ENCODE assay signal across 15 cellular contexts in genomic region chr14:65926935-65927700, GRCh38.
DNase-seq lines count a peak whose midpoint lies in the region; ATAC-seq and TF ChIP-seq lines count a peak whose summit lies in the region.
"Had no signal": no experiment of that assay in that cellular context is flagged by ENCODE, and none has a peak within 500 bp of the region (broad histone marks: within the 10 kb centered on the region; RNA-seq: fewer than 3 reads in every experiment).

No MANE protein-coding gene starts in this region.

- no peaks in the 10 kb centered on the region for H3K36me3 Mint-ChIP-seq in activated CD4-positive, alpha-beta T cell treated with anti-CD3 and anti-CD28 coated beads for 36 hours (ENCODE audit: low read depth)
- H3K36me3 Mint-ChIP-seq in activated T-helper 1 cell treated with anti-CD3 and anti-CD28 coated beads, Interleukin-12 subunit alpha, Interleukin-12 subunit beta, Interleukin-2, Interleukin-4 antibody, amounts not matched to agents 30 ng/mL and 10 ng/mL and 1 ng/mL, durations not matched to agents 14 hours and 24 hours and 36 hours (ENCODE audit: low read depth) = peaks cover 8% of the 10 kb centered on the region
- no peaks in the 10 kb centered on the region for H3K36me3 Mint-ChIP-seq in neural progenitor cell
- H3K36me3 Mint-ChIP-seq: mesothelial cell of epicardium had no signal

- no peaks in the 10 kb centered on the region for H3K27me3 ChIP-seq in neural progenitor cell

- H3K9me3 Mint-ChIP-seq in activated CD4-positive, alpha-beta T cell treated with anti-CD3 and anti-CD28 coated beads for 36 hours (ENCODE audit: low read depth) = no peaks in the 10 kb centered on the region
- no peaks in the 10 kb centered on the region for H3K9me3 Mint-ChIP-seq in activated T-helper 1 cell treated with anti-CD3 and anti-CD28 coated beads, Interleukin-12 subunit alpha, Interleukin-12 subunit beta, Interleukin-2, Interleukin-4 antibody, amounts not matched to agents 30 ng/mL and 10 ng/mL and 1 ng/mL, durations not matched to agents 14 hours and 24 hours and 36 hours
- H3K9me3 Mint-ChIP-seq in neural progenitor cell = peaks cover 6% of the 10 kb centered on the region
- H3K9me3 Mint-ChIP-seq: mesothelial cell of epicardium had no signal

- peak overlapping the region; percentile 20 for H3K4me2 ChIP-seq in neural progenitor cell

- H3K4me3 Mint-ChIP-seq in activated CD4-positive, alpha-beta T cell treated with anti-CD3 and anti-CD28 coated beads for 36 hours = no peak overlapping the region
- H3K4me3 Mint-ChIP-seq in activated T-helper 1 cell treated with anti-CD3 and anti-CD28 coated beads, Interleukin-12 subunit alpha, Interleukin-12 subunit beta, Interleukin-2, Interleukin-4 antibody, amounts not matched to agents 30 ng/mL and 10 ng/mL and 1 ng/mL, durations not matched to agents 14 hours and 24 hours and 36 hours = peak overlapping the region; percentile 50
- H3K4me3 Mint-ChIP-seq in neural progenitor cell = no peak overlapping the region
- H3K4me3 Mint-ChIP-seq: mesothelial cell of epicardium had no signal

- H2AFZ ChIP-seq in neural progenitor cell (replicated peaks) = peak overlapping the region; percentile 77
- H2AFZ ChIP-seq: parathyroid adenoma had no signal

- intact Hi-C loops in activated CD4-positive, alpha-beta T cell treated with anti-CD3 and anti-CD28 coated beads for 36 hours (cut with DNase I, micrococcal nuclease) = no loop called here
- intact Hi-C loops in activated T-helper 1 cell treated with anti-CD3 and anti-CD28 coated beads, Interleukin-12 subunit alpha, Interleukin-12 subunit beta, Interleukin-2, Interleukin-4 antibody, amounts not matched to agents 30 ng/mL and 10 ng/mL and 1 ng/mL, durations not matched to agents 14 hours and 24 hours and 36 hours (cut with micrococcal nuclease) = loop anchor here (5.0 kb wide), 3 partner anchors 35 to 290 kb away; no protein-coding TSS in a partner anchor

- DNase-seq in activated CD4-positive, alpha-beta T cell treated with anti-CD3 and anti-CD28 coated beads for 36 hours = no peak
- DNase-seq in activated CD4-positive, alpha-beta T cell treated with anti-CD3 and anti-CD28 coated beads for 4 hours = no peak
- DNase-seq in NCI-H146 (lab: John Stamatoyannopoulos, UW) (peak; percentile 60), neural progenitor cell (ENCODE audit: low spot score) (no peak), anterior cingulate cortex (lab: John Stamatoyannopoulos, UW) (no peak), NCI-H128 (lab: John Stamatoyannopoulos, UW; ENCODE audit: unreplicated experiment) (no peak), GM19238 (ENCODE audit: insufficient read length, low spot score) (no peak)
- DNase-seq in activated T-helper 1 cell treated with anti-CD3 and anti-CD28 coated beads, Interleukin-12 subunit alpha, Interleukin-12 subunit beta, Interleukin-2, Interleukin-4 antibody, amounts not matched to agents 30 ng/mL and 10 ng/mL and 1 ng/mL, durations not matched to agents 14 hours and 24 hours and 36 hours (ENCODE audit: low spot score) = no peak
- DNase-seq: NCI-H1694 had no signal

- CTCF ChIA-PET in activated CD4-positive, alpha-beta T cell treated with anti-CD3 and anti-CD28 coated beads for 36 hours (lab: Charles Lee) = interaction anchor here (0.5 to 3.1 kb wide), 11 partner anchors 11 to 721 kb away, joined by 3 to 17 read pairs (median 6); no protein-coding TSS in a partner anchor

- peaks cover 5% of the 10 kb centered on the region for H3K27me3 Mint-ChIP-seq in activated CD4-positive, alpha-beta T cell treated with anti-CD3 and anti-CD28 coated beads for 36 hours
- H3K27me3 Mint-ChIP-seq in activated T-helper 1 cell treated with anti-CD3 and anti-CD28 coated beads, Interleukin-12 subunit alpha, Interleukin-12 subunit beta, Interleukin-2, Interleukin-4 antibody, amounts not matched to agents 30 ng/mL and 10 ng/mL and 1 ng/mL, durations not matched to agents 14 hours and 24 hours and 36 hours (ENCODE audit: insufficient read depth) = peaks cover 4% of the 10 kb centered on the region
- no peaks in the 10 kb centered on the region for H3K27me3 Mint-ChIP-seq in neural progenitor cell (ENCODE audit: insufficient read depth, low read depth)

- H3K9ac ChIP-seq in neural progenitor cell = no peak overlapping the region
- H3K9ac ChIP-seq: parathyroid adenoma had no signal

- no peaks in the 10 kb centered on the region for H4K20me1 ChIP-seq in neural progenitor cell (ENCODE audit: low read depth)

- H3K79me2 ChIP-seq in neural progenitor cell (ENCODE audit: low read depth) = no peaks in the 10 kb centered on the region
- H3K79me2 ChIP-seq: parathyroid adenoma had no signal

- peaks cover 39% of the 10 kb centered on the region for H3K4me1 Mint-ChIP-seq in activated CD4-positive, alpha-beta T cell treated with anti-CD3 and anti-CD28 coated beads for 36 hours
- H3K4me1 Mint-ChIP-seq in activated T-helper 1 cell treated with anti-CD3 and anti-CD28 coated beads, Interleukin-12 subunit alpha, Interleukin-12 subunit beta, Interleukin-2, Interleukin-4 antibody, amounts not matched to agents 30 ng/mL and 10 ng/mL and 1 ng/mL, durations not matched to agents 14 hours and 24 hours and 36 hours (ENCODE audit: low read depth) = peaks cover 55% of the 10 kb centered on the region
- H3K4me1 Mint-ChIP-seq in neural progenitor cell = peaks cover 15% of the 10 kb centered on the region

- no peak overlapping the region for H3K4me3 ChIP-seq in neural progenitor cell
- H3K4me3 ChIP-seq: gastroesophageal sphincter, SK-N-MC, thoracic aorta had no signal

- no peaks in the 10 kb centered on the region for H3K36me3 ChIP-seq in neural progenitor cell
- H3K36me3 ChIP-seq: gastroesophageal sphincter, thoracic aorta had no signal

- no peak for ATAC-seq in activated CD4-positive, alpha-beta T cell treated with anti-CD3 and anti-CD28 coated beads for 36 hours
- ATAC-seq: gastroesophageal sphincter, HCT116 had no signal

- H3K27ac ChIP-seq in neural progenitor cell = no peak overlapping the region
- H3K27ac ChIP-seq: gastroesophageal sphincter, parathyroid adenoma, SK-N-MC, thoracic aorta had no signal

- H3K4me1 ChIP-seq in neural progenitor cell = peaks cover 23% of the 10 kb centered on the region
- H3K4me1 ChIP-seq: gastroesophageal sphincter, parathyroid adenoma had no signal

- no peaks in the 10 kb centered on the region for H3K9me3 ChIP-seq in neural progenitor cell (ENCODE audit: low read depth)
- H3K9me3 ChIP-seq: gastroesophageal sphincter, thoracic aorta had no signal

- peak overlapping the region; percentile 8 for H3K27ac Mint-ChIP-seq in activated CD4-positive, alpha-beta T cell treated with anti-CD3 and anti-CD28 coated beads for 36 hours
- H3K27ac Mint-ChIP-seq in activated T-helper 1 cell treated with anti-CD3 and anti-CD28 coated beads, Interleukin-12 subunit alpha, Interleukin-12 subunit beta, Interleukin-2, Interleukin-4 antibody, amounts not matched to agents 30 ng/mL and 10 ng/mL and 1 ng/mL, durations not matched to agents 14 hours and 24 hours and 36 hours = peak overlapping the region; percentile 86
- peak overlapping the region; percentile 3 for H3K27ac Mint-ChIP-seq in neural progenitor cell
- H3K27ac Mint-ChIP-seq: mesothelial cell of epicardium had no signal

- no peak for TF ChIP-seq CTCF in neural progenitor cell (IDR thresholded peaks at IDR 0.05)

- POLR2A ChIA-PET in activated CD4-positive, alpha-beta T cell treated with anti-CD3 and anti-CD28 coated beads for 36 hours (lab: Charles Lee) = no interaction called here

- no peaks in the 10 kb centered on the region for H3F3A ChIP-seq in neural progenitor cell (ENCODE audit: low read depth)

Comparison
In these comparisons a context has a peak if more than half of its experiments do, and no peak if none do; other contexts are left out.
1. H3K27ac Mint-ChIP-seq: peak in every context shown above with its lines; median percentile 86 in activated T-helper 1 cell treated with anti-CD3 and anti-CD28 coated beads, Interleukin-12 subunit alpha, Interleukin-12 subunit beta, Interleukin-2, Interleukin-4 antibody, amounts not matched to agents 30 ng/mL and 10 ng/mL and 1 ng/mL, durations not matched to agents 14 hours and 24 hours and 36 hours; 8 in activated CD4-positive, alpha-beta T cell treated with anti-CD3 and anti-CD28 coated beads for 36 hours; 3 in neural progenitor cell.